ENCODE assay signal across 8 cellular contexts in the genomic region with DNA sequence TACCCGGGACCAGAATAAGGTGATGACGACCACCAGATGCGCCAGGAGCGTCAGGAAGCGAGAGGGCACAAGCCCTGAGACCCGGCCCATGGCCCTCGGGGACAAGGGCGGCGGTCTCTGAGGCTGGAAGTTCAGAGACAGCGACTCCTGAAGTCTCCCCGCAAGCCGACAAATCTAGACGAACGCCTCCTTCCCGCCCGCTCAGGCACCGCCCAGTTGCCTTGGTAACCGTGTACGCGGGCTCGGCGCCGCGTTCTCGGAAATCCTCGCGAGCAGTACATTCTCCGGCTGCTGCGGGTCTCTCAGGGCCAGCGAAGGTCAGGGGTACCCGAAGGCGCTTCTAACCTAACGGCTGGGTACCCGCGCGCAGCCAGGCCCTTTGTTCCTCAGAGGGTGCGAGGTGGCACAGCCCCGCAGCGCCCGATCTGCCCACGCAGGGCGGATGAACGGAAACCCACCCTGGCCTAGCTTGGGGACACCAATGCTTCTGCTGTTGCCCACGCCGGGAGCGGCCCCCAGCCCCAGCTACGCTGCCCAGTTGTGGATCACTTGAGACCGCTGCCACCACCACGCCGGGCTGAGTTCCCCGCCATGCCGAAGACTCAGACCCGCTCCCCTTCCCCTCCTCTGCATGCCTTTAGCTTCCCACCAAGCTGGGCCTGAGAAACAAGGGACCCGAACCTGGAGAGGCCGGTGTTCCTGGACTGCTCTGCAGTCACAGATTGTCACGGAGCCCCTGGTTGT. TPM values are rescaled to one million over a fixed set of nuclear protein-coding genes. Genes with fewer than 3 reads are reported as not detected.
DNase-seq lines count a peak whose midpoint lies in the region; TF ChIP-seq lines count a peak whose summit lies in the region.

A gene (minus strand): TSS at position 184 of the 744 bp plus-strand sequence. CDS start 94 bp downstream, at position 90.

- H4K20me1 ChIP-seq in neural cell (ENCODE audit: insufficient read depth) = no peaks in the 10 kb centered on the region

- peak within 1 kb of the TSS; percentile 90 for H3K9ac ChIP-seq in neural cell (ENCODE audit: low read length)

- no peaks in the 10 kb centered on the region for H3K9me3 ChIP-seq in KOPT-K1 (ENCODE audit: insufficient read depth, low read length, poor library complexity, severe bottlenecking)
- no peaks in the 10 kb centered on the region for H3K9me3 ChIP-seq in SJSA1 (replicated peaks)
- H3K9me3 ChIP-seq in neural cell (ENCODE audit: low read length) = no peaks in the 10 kb centered on the region

- H3K27me3 ChIP-seq in SJSA1 (replicated peaks) = no peaks in the 10 kb centered on the region
- H3K27me3 ChIP-seq in neural cell (ENCODE audit: insufficient read depth, low read depth, low read length) = no peaks in the 10 kb centered on the region

- peaks cover 9% of the 10 kb centered on the region for H3F3A ChIP-seq in neural cell (ENCODE audit: insufficient read depth, low read length, poor library complexity, severe bottlenecking)

- H3K4me1 ChIP-seq in SJSA1 (replicated peaks) = peaks cover 22% of the 10 kb centered on the region

- H3K4me2 ChIP-seq in neural cell (ENCODE audit: low read length) = peak within 1 kb of the TSS; percentile 87

- H3K36me3 ChIP-seq in KOPT-K1 (ENCODE audit: insufficient read depth, low read length) = no peaks in the 10 kb centered on the region
- H3K36me3 ChIP-seq in SJSA1 = no peaks in the 10 kb centered on the region
- no peaks in the 10 kb centered on the region for H3K36me3 ChIP-seq in neural cell (ENCODE audit: insufficient read depth, low read length)

- peak within 1 kb of the TSS; percentile 99 for H2AFZ ChIP-seq in neural cell (ENCODE audit: low read depth, low read length)

- H3K4me3 ChIP-seq in SJSA1 (peak within 1 kb of the TSS; percentile 49), foreskin fibroblast (ENCODE audit: low read depth in 1 of 2, low read length in 2 of 2) (peak within 1 kb of the TSS; percentile 73 to 80), neural cell (ENCODE audit: low read length) (peak within 1 kb of the TSS; percentile 81)

- no peak for TF ChIP-seq RAD21 in neural cell (conservative IDR thresholded peaks at IDR 0.05)

- no peaks in the 10 kb centered on the region for H3K79me2 ChIP-seq in neural cell (replicated peaks; ENCODE audit: insufficient read depth, low read length)

- peak within 1 kb of the TSS; percentile 85 for H3K27ac ChIP-seq in KOPT-K1 (ENCODE audit: low read depth, low read length, poor library complexity, severe bottlenecking)
- peak within 1 kb of the TSS; percentile 37 for H3K27ac ChIP-seq in SJSA1
- H3K27ac ChIP-seq in neural cell (ENCODE audit: low read length) = peak within 1 kb of the TSS; percentile 83

- no peaks in the 10 kb centered on the region for H3K9me2 ChIP-seq in neural cell (ENCODE audit: insufficient read depth, low read length)

- peak; percentile 35 for TF ChIP-seq EP300 in neural cell (conservative IDR thresholded peaks at IDR 0.05; ENCODE audit: poor library complexity, severe bottlenecking)

- TF ChIP-seq CTCF in AG09319 (IDR thresholded peaks at IDR 0.05; ENCODE audit: low read depth, low read length) = peak; percentile 10
- TF ChIP-seq CTCF in foreskin fibroblast (IDR thresholded peaks at IDR 0.05; ENCODE audit: low read depth, low read length) = no peak
- peak; percentile 44 for TF ChIP-seq CTCF in neural cell (IDR thresholded peaks at IDR 0.05; ENCODE audit: poor library complexity, severe bottlenecking)
- TF ChIP-seq CTCF in subcutaneous adipose tissue (IDR thresholded peaks at IDR 0.05; ENCODE audit: low read depth) = no peak

- DNase-seq in AG09319 (ENCODE audit: extremely low read depth, low read depth) = no peak
- peak; percentile 79 for DNase-seq in GM19238 (ENCODE audit: insufficient read length, low spot score)
- peak; percentile 80 to 87 for DNase-seq in SJSA1 (ENCODE audit: low read depth in 1 of 2, low spot score in 2 of 2)
- peak; percentile 82 for DNase-seq in activated gamma-delta T cell treated with Interleukin-2 at 50 U/mL for 16 hours
- DNase-seq in foreskin fibroblast = peak; percentile 78 to 93

TF ChIP-seq in neural cell, 6 proteins besides CTCF, POLR2A, EP300 and RAD21:
- TF ChIP-seq MXI1 (conservative IDR thresholded peaks at IDR 0.05; ENCODE audit: poor library complexity, severe bottlenecking) = peak; percentile 61
- no peak for TF ChIP-seq EZH2 (IDR thresholded peaks at IDR 0.05; ENCODE audit: borderline replicate concordance, insufficient read depth, low read length, poor library complexity, severe bottlenecking)
- peak; percentile 77 for TF ChIP-seq POLR2AphosphoS5 (IDR thresholded peaks at IDR 0.05)
- TF ChIP-seq, protein P1, sequence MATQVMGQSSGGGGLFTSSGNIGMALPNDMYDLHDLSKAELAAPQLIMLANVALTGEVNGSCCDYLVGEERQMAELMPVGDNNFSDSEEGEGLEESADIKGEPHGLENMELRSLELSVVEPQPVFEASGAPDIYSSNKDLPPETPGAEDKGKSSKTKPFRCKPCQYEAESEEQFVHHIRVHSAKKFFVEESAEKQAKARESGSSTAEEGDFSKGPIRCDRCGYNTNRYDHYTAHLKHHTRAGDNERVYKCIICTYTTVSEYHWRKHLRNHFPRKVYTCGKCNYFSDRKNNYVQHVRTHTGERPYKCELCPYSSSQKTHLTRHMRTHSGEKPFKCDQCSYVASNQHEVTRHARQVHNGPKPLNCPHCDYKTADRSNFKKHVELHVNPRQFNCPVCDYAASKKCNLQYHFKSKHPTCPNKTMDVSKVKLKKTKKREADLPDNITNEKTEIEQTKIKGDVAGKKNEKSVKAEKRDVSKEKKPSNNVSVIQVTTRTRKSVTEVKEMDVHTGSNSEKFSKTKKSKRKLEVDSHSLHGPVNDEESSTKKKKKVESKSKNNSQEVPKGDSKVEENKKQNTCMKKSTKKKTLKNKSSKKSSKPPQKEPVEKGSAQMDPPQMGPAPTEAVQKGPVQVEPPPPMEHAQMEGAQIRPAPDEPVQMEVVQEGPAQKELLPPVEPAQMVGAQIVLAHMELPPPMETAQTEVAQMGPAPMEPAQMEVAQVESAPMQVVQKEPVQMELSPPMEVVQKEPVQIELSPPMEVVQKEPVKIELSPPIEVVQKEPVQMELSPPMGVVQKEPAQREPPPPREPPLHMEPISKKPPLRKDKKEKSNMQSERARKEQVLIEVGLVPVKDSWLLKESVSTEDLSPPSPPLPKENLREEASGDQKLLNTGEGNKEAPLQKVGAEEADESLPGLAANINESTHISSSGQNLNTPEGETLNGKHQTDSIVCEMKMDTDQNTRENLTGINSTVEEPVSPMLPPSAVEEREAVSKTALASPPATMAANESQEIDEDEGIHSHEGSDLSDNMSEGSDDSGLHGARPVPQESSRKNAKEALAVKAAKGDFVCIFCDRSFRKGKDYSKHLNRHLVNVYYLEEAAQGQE (IDR thresholded peaks at IDR 0.05; ENCODE audit: borderline replicate concordance) = peak; percentile 49
- peak; percentile 42 for TF ChIP-seq TAF1 (IDR thresholded peaks at IDR 0.05; ENCODE audit: low read depth)
- TF ChIP-seq SMC3 (conservative IDR thresholded peaks at IDR 0.05; ENCODE audit: poor library complexity) = no peak

RNA-seq across cellular contexts. Expression of the gene that starts here (rescaled TPM):
- total RNA-seq in SJSA1 (2014; rRNA removed; shearing (Covaris generic)) = 11.5 and 15.9 TPM in 2 replicates
- 23.3 and 31.7 TPM in 2 replicates for polyA plus RNA-seq in neural cell
- polyA minus RNA-seq in neural cell = 46.0 and 56.4 TPM in 2 replicates
- 10 to 100 TPM; 14.3 to 23.8 (median 20.4) TPM for total RNA-seq in subcutaneous adipose tissue

Comparison
In these comparisons a context has a peak if more than half of its experiments do, and no peak if none do; other contexts are left out.
1. CTCF ChIP-seq: peak in AG09319 (single experiment) and neural cell (single experiment); none in foreskin fibroblast (single experiment) and subcutaneous adipose tissue (single experiment).
2. Peak in every context shown above with its lines, with median percentiles within 50 percentile points of each other: H3K27ac ChIP-seq and H3K4me3 ChIP-seq.